In genomic region chr4:175253184-175253902, GRCh38 we compare ENCODE assay signal across 12 cellular contexts.
DNase-seq lines count a peak whose midpoint lies in the region; ATAC-seq and TF ChIP-seq lines count a peak whose summit lies in the region.
"Had no signal": no experiment of that assay in that cellular context is flagged by ENCODE, and none has a peak within 500 bp of the region (broad histone marks: within the 10 kb centered on the region; RNA-seq: fewer than 3 reads in every experiment).

No MANE protein-coding gene starts in this region.

- BruUV-seq in OCI-LY7 (replicated peaks; lab: Mats Ljungman, UMichigan): no TSS peak

- H3K4me1 ChIP-seq in OCI-LY7 (ENCODE audit: insufficient read depth, low read length, poor library complexity, severe bottlenecking) (no peaks in the 10 kb centered on the region), hepatocyte (ENCODE audit: insufficient read depth) (no peaks in the 10 kb centered on the region)
- H3K4me1 ChIP-seq in CD4-positive, alpha-beta memory T cell (ENCODE audit: insufficient read depth, low read length): no peaks in the 10 kb centered on the region
- H3K4me1 ChIP-seq: Caco-2, foreskin keratinocyte had no signal

- H3K4me2 ChIP-seq in OCI-LY7 (ENCODE audit: low read length) (no peak overlapping the region), hepatocyte (no peak overlapping the region)

- H2AFZ ChIP-seq in OCI-LY7 (ENCODE audit: low read length) (peak overlapping the region; percentile 12; the same call in 1 of the 2 replicates), hepatocyte (no peak overlapping the region)

- peak; percentile 61 for ATAC-seq in GM18867 (IDR thresholded peaks at IDR 0.05; ENCODE audit: unreplicated experiment)
- no peak for ATAC-seq in GM19035 (IDR thresholded peaks at IDR 0.05; ENCODE audit: unreplicated experiment)
- ATAC-seq in activated CD4-positive, alpha-beta T cell treated with anti-CD3 and anti-CD28 coated beads for 36 hours: no peak
- ATAC-seq: foreskin keratinocyte had no signal

- intact Hi-C loops in OCI-LY7 (cut with micrococcal nuclease; ENCODE audit: unreplicated experiment): loop anchor here (1.0 kb wide), 3 partner anchors 325 to 489 kb away; no protein-coding TSS in a partner anchor
- intact Hi-C loops in CD4-positive, alpha-beta memory T cell (cut with micrococcal nuclease): no loop called here
- intact Hi-C loops in activated CD4-positive, alpha-beta T cell treated with anti-CD3 and anti-CD28 coated beads for 36 hours (cut with DNase I, micrococcal nuclease): no loop called here

- no peaks in the 10 kb centered on the region for H4K20me1 ChIP-seq in OCI-LY7 (ENCODE audit: insufficient read depth, low read length)
- no peaks in the 10 kb centered on the region for H4K20me1 ChIP-seq in hepatocyte (ENCODE audit: insufficient read depth, poor library complexity, severe bottlenecking)

- peaks cover 0 to 4% (median 2%) of the 10 kb centered on the region in 8 donors for H3K9me3 Mint-ChIP-seq in CD4-positive, alpha-beta memory T cell
- no peaks in the 10 kb centered on the region for H3K9me3 Mint-ChIP-seq in activated CD4-positive, alpha-beta T cell treated with anti-CD3 and anti-CD28 coated beads for 36 hours (ENCODE audit: low read depth)

- H3K27me3 ChIP-seq in hepatocyte: no peaks in the 10 kb centered on the region
- H3K27me3 ChIP-seq in CD4-positive, alpha-beta memory T cell (ENCODE audit: insufficient read depth, low read length): no peaks in the 10 kb centered on the region
- H3K27me3 ChIP-seq: foreskin keratinocyte had no signal

- H3K36me3 ChIP-seq in OCI-LY7 (ENCODE audit: insufficient read depth, low read length) (no peaks in the 10 kb centered on the region; the same call in 1 of the 2 replicates), hepatocyte (replicated peaks; ENCODE audit: insufficient read depth, low read depth) (no peaks in the 10 kb centered on the region)
- H3K36me3 ChIP-seq in CD4-positive, alpha-beta memory T cell (ENCODE audit: insufficient read depth, low read length): no peaks in the 10 kb centered on the region

- no peaks in the 10 kb centered on the region for H3K9me2 ChIP-seq in OCI-LY7 (ENCODE audit: insufficient read depth, low read length)
- H3K9me2 ChIP-seq in hepatocyte (replicated peaks; ENCODE audit: insufficient read depth): no peaks in the 10 kb centered on the region

- H3K36me3 Mint-ChIP-seq in CD4-positive, alpha-beta memory T cell: no peaks in the 10 kb centered on the region
- H3K36me3 Mint-ChIP-seq in activated CD4-positive, alpha-beta T cell treated with anti-CD3 and anti-CD28 coated beads for 36 hours (ENCODE audit: low read depth): no peaks in the 10 kb centered on the region

- no peak overlapping the region for H3K27ac ChIP-seq in OCI-LY7 (ENCODE audit: low read depth, low read length, poor library complexity, severe bottlenecking)
- no peak overlapping the region for H3K27ac ChIP-seq in hepatocyte
- H3K27ac ChIP-seq in CD4-positive, alpha-beta memory T cell (ENCODE audit: low read depth, low read length): no peak overlapping the region
- H3K27ac ChIP-seq: foreskin keratinocyte, skin epidermis had no signal

- 81% methylated on average over 8 of the region's 8 CpGs for WGBS in hepatocyte (ENCODE audit: low lambda C conversion rate, missing lambda C conversion rate)

- CTCF ChIA-PET in OCI-LY7 (lab: Charles Lee; ENCODE audit: unreplicated experiment): no interaction called here
- CTCF ChIA-PET in CD4-positive, alpha-beta memory T cell (lab: Charles Lee; ENCODE audit: partially characterized antibody): no interaction called here
- CTCF ChIA-PET in activated CD4-positive, alpha-beta T cell treated with anti-CD3 and anti-CD28 coated beads for 36 hours (lab: Charles Lee): no interaction called here

- H3K79me2 ChIP-seq in OCI-LY7 (ENCODE audit: insufficient read depth, low read depth, low read length) (no peaks in the 10 kb centered on the region), hepatocyte (no peaks in the 10 kb centered on the region)

- H3K4me3 ChIP-seq in OCI-LY7 (ENCODE audit: low read depth, low read length, poor library complexity, severe bottlenecking) (no peak overlapping the region), hepatocyte (no peak overlapping the region)
- H3K4me3 ChIP-seq in CD4-positive, alpha-beta memory T cell (ENCODE audit: low read length in 2 of 2): no peak overlapping the region
- H3K4me3 ChIP-seq: skin epidermis had no signal

- TF ChIP-seq CTCF in OCI-LY7 (conservative IDR thresholded peaks at IDR 0.05; ENCODE audit: low read length): peak; percentile 77
- peak; percentile 36 for TF ChIP-seq CTCF in hepatocyte (IDR thresholded peaks at IDR 0.05; ENCODE audit: poor library complexity)

- DNase-seq in COLO829 (ENCODE audit: low spot score) (peak; percentile 23), OCI-LY7 (ENCODE audit: low spot score) (peak; percentile 54), hepatocyte (ENCODE audit: low spot score) (no peak)
- no peak for DNase-seq in CD4-positive, alpha-beta memory T cell
- DNase-seq in activated CD4-positive, alpha-beta T cell treated with anti-CD3 and anti-CD28 coated beads for 36 hours: no peak
- no peak for DNase-seq in activated CD4-positive, alpha-beta T cell treated with anti-CD3 and anti-CD28 coated beads, Interleukin-2, amount 50 U/mL, for 48 hours
- DNase-seq: foreskin keratinocyte, NCI-H1417 treated with DMSO at 0.1 percent for 48 hours had no signal

- no peaks in the 10 kb centered on the region for H3K4me1 Mint-ChIP-seq in CD4-positive, alpha-beta memory T cell
- H3K4me1 Mint-ChIP-seq in activated CD4-positive, alpha-beta T cell treated with anti-CD3 and anti-CD28 coated beads for 36 hours: no peaks in the 10 kb centered on the region

- H3K9me3 ChIP-seq in OCI-LY7 (ENCODE audit: low read length) (peaks cover 21% of the 10 kb centered on the region; the same call in 1 of the 2 replicates), hepatocyte (ENCODE audit: low read depth) (no peaks in the 10 kb centered on the region)
- H3K9me3 ChIP-seq in CD4-positive, alpha-beta memory T cell (ENCODE audit: control insufficient read depth in 1 of 2, low read length in 2 of 2): no peaks in the 10 kb centered on the region
- H3K9me3 ChIP-seq: Caco-2 had no signal

- H3K27ac Mint-ChIP-seq in CD4-positive, alpha-beta memory T cell: no peak overlapping the region
- H3K27ac Mint-ChIP-seq in activated CD4-positive, alpha-beta T cell treated with anti-CD3 and anti-CD28 coated beads for 36 hours: no peak overlapping the region

- H3K27me3 Mint-ChIP-seq in CD4-positive, alpha-beta memory T cell: no peaks in the 10 kb centered on the region
- H3K27me3 Mint-ChIP-seq in activated CD4-positive, alpha-beta T cell treated with anti-CD3 and anti-CD28 coated beads for 36 hours: no peaks in the 10 kb centered on the region

- POLR2A ChIA-PET in OCI-LY7 (lab: Charles Lee): interaction anchor here (1.2 kb wide), 1 partner anchor 9 kb away, joined by 4 read pairs; no protein-coding TSS in a partner anchor
- POLR2A ChIA-PET in CD4-positive, alpha-beta memory T cell (lab: Charles Lee; ENCODE audit: partially characterized antibody): no interaction called here
- POLR2A ChIA-PET in activated CD4-positive, alpha-beta T cell treated with anti-CD3 and anti-CD28 coated beads for 36 hours (lab: Charles Lee): no interaction called here

- H3K4me3 Mint-ChIP-seq in CD4-positive, alpha-beta memory T cell: no peak overlapping the region
- no peak overlapping the region for H3K4me3 Mint-ChIP-seq in activated CD4-positive, alpha-beta T cell treated with anti-CD3 and anti-CD28 coated beads for 36 hours

Comparison
In these comparisons a context has a peak if more than half of its experiments do, and no peak if none do; other contexts are left out.
1. DNase-seq: peak in COLO829 (single experiment) and OCI-LY7 (single experiment); none in hepatocyte (single experiment), CD4-positive, alpha-beta memory T cell (0 of 5), activated CD4-positive, alpha-beta T cell treated with anti-CD3 and anti-CD28 coated beads for 36 hours (single experiment) and activated CD4-positive, alpha-beta T cell treated with anti-CD3 and anti-CD28 coated beads, Interleukin-2, amount 50 U/mL, for 48 hours (0 of 2).